In genomic region chr9:110695866-110696265, GRCh38 we compare ENCODE assay signal across 5 cellular contexts. TPM values are rescaled to one million over a fixed set of nuclear protein-coding genes. Genes with fewer than 3 reads are reported as not detected.
"Had no signal": no experiment of that assay in that cellular context is flagged by ENCODE, and none has a peak within 500 bp of the region (broad histone marks: within the 10 kb centered on the region; RNA-seq: fewer than 3 reads in every experiment).

No MANE protein-coding gene starts in this region.

RNA-seq across cellular contexts. Expression of gene MUSK, which starts 27.3 kb away (rescaled TPM):
- total RNA-seq: activated CD4-positive, alpha-beta memory T cell treated with anti-CD3 and anti-CD28 coated beads, Interleukin-2, amount 10 ng/mL, durations not matched to agents 7 days and 5 days; activated CD4-positive, alpha-beta T cell treated with anti-CD3 and anti-CD28 coated beads for 36 hours; mesenteric fat pad; T-cell had no signal
- polyA plus RNA-seq: neural cell had no signal
